16 cellular contexts compared by ENCODE assay signal in the genomic region with DNA sequence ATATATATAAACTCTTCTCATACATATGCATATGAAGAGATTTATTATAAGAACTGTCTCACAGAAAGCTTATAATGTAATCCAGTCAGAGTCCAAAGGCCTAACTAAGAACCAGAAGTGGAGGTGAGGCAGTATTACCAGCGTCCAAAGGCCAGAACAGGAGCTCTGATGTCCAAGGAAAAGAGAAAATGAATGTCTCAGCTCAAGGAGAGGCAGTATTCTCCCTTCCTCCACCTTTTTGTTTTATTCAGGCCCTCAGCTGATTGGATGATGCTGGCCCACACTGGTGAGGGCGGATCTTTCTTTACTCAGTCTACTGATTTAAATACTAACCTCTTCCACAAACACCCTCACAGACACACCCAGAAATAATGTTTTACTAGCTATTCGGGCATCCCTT.
"Had no signal": no experiment of that assay in that cellular context is flagged by ENCODE, and none has a peak within 500 bp of the region (broad histone marks: within the 10 kb centered on the region; RNA-seq: fewer than 3 reads in every experiment).

No MANE protein-coding gene starts in this region.

- H3K36me3 Mint-ChIP-seq: natural killer cell treated with Interleukin-12 subunit alpha and Interleukin-12 subunit beta and Interleukin-15 and Interleukin-18, amount 100 ng/mL, for 72 hours had no signal

- H3K36me3 ChIP-seq: ascending aorta, suprapubic skin, WERI-Rb-1 had no signal

- H3K4me1 ChIP-seq: ascending aorta had no signal

- H3K9me3 ChIP-seq: ascending aorta, suprapubic skin had no signal

- H3K27me3 ChIP-seq: ascending aorta, suprapubic skin had no signal

- H3K9me3 Mint-ChIP-seq: activated naive CD4-positive, alpha-beta T cell treated with anti-CD3 and anti-CD28 coated beads, Interleukin-2, amount 50 U/mL, for 24 hours; natural killer cell treated with Interleukin-12 subunit alpha and Interleukin-12 subunit beta and Interleukin-15 and Interleukin-18, amount 100 ng/mL, for 72 hours; stimulated activated naive CD8-positive, alpha-beta T cell treated with anti-CD3 and anti-CD28 coated beads, Interleukin-15, Interleukin-2, amounts not matched to agents 100 ng/mL and 50 ng/mL, for 24 hours had no signal

- H3K27me3 Mint-ChIP-seq: activated CD4-positive, alpha-beta T cell treated with anti-CD3 and anti-CD28 coated beads for 36 hours; activated naive CD4-positive, alpha-beta T cell treated with anti-CD3 and anti-CD28 coated beads, Interleukin-2, amount 50 U/mL, for 24 hours; natural killer cell treated with Interleukin-12 subunit alpha and Interleukin-12 subunit beta and Interleukin-15 and Interleukin-18, amount 100 ng/mL, for 72 hours; stimulated activated naive CD8-positive, alpha-beta T cell treated with anti-CD3 and anti-CD28 coated beads, Interleukin-15, Interleukin-2, amounts not matched to agents 100 ng/mL and 50 ng/mL, for 24 hours had no signal

- DNase-seq: activated CD4-positive, alpha-beta T cell treated with anti-CD3 and anti-CD28 coated beads for 36 hours; activated CD4-positive, alpha-beta T cell treated with anti-CD3 and anti-CD28 coated beads, Interleukin-2, amount 50 U/mL, for 48 hours; activated gamma-delta T cell; cortex of kidney; effector CD4-positive, alpha-beta T cell; left ventricle myocardium superior; mesendoderm; posterior cingulate gyrus; stimulated activated CD4-positive, alpha-beta T cell treated with anti-CD3 and anti-CD28 coated beads, Interleukin-2, amount 100 ng/mL, for 24 hours; trophoblast cell; WERI-Rb-1 had no signal

- H3K4me3 Mint-ChIP-seq: activated CD4-positive, alpha-beta T cell treated with anti-CD3 and anti-CD28 coated beads for 36 hours; activated naive CD4-positive, alpha-beta T cell treated with anti-CD3 and anti-CD28 coated beads, Interleukin-2, amount 50 U/mL, for 24 hours; natural killer cell treated with Interleukin-12 subunit alpha and Interleukin-12 subunit beta and Interleukin-15 and Interleukin-18, amount 100 ng/mL, for 72 hours; stimulated activated naive CD8-positive, alpha-beta T cell treated with anti-CD3 and anti-CD28 coated beads, Interleukin-15, Interleukin-2, amounts not matched to agents 100 ng/mL and 50 ng/mL, for 24 hours had no signal

- H3K27ac Mint-ChIP-seq: activated CD4-positive, alpha-beta T cell treated with anti-CD3 and anti-CD28 coated beads for 36 hours; activated naive CD4-positive, alpha-beta T cell treated with anti-CD3 and anti-CD28 coated beads, Interleukin-2, amount 50 U/mL, for 24 hours; natural killer cell treated with Interleukin-12 subunit alpha and Interleukin-12 subunit beta and Interleukin-15 and Interleukin-18, amount 100 ng/mL, for 72 hours; stimulated activated naive CD8-positive, alpha-beta T cell treated with anti-CD3 and anti-CD28 coated beads, Interleukin-15, Interleukin-2, amounts not matched to agents 100 ng/mL and 50 ng/mL, for 24 hours had no signal

- H3K4me3 ChIP-seq: ascending aorta, suprapubic skin had no signal

- H3K27ac ChIP-seq: suprapubic skin, WERI-Rb-1 had no signal
